In the genomic region with DNA sequence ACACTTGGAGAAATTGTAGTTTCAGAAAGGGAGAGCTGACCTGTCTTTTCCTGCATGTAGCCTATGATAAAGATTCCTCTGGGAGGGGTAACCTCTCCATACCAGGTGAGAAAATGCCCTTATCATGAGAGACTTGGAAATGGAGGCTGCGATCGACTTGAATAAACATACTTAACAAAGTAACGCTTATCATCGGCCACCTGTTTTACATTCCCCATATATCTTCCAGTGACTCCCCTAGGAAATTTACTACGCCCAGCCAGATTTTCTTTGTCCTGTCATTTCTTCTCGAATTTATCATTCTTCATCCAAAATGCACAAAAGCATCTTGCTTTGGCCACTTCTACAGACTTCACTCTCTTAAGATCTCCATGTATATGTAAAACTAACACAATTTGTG, we compare ENCODE assay signal across 17 cellular contexts.
"Had no signal": no experiment of that assay in that cellular context is flagged by ENCODE, and none has a peak within 500 bp of the region (broad histone marks: within the 10 kb centered on the region; RNA-seq: fewer than 3 reads in every experiment).

No MANE protein-coding gene starts in this region.

- H3K4me1 ChIP-seq: right lobe of liver had no signal

- H3K27ac Mint-ChIP-seq: activated CD8-positive, alpha-beta memory T cell treated with anti-CD3 and anti-CD28 coated beads, Interleukin-2, amount 10 ng/mL, durations not matched to agents 7 days and 5 days; activated naive CD8-positive, alpha-beta T cell; activated T-cell treated with anti-CD3 and anti-CD28 coated beads, Interleukin-2, amount 50 U/mL, for 24 hours had no signal

- H3K36me3 Mint-ChIP-seq: activated CD8-positive, alpha-beta memory T cell treated with anti-CD3 and anti-CD28 coated beads, Interleukin-2, amount 10 ng/mL, durations not matched to agents 7 days and 5 days; activated naive CD8-positive, alpha-beta T cell had no signal

- ATAC-seq: activated CD4-positive, CD25-positive, alpha-beta regulatory T cell treated with anti-CD3 and anti-CD28 coated beads, Interleukin-2, amount 50 U/mL, for 24 hours; activated CD8-positive, alpha-beta memory T cell treated with anti-CD3 and anti-CD28 coated beads, Interleukin-2, amount 10 ng/mL, durations not matched to agents 7 days and 5 days; psoas muscle; right lobe of liver had no signal

- H3K27me3 Mint-ChIP-seq: activated naive CD8-positive, alpha-beta T cell; activated T-cell treated with anti-CD3 and anti-CD28 coated beads, Interleukin-2, amount 50 U/mL, for 24 hours had no signal

- H3K4me3 Mint-ChIP-seq: activated CD8-positive, alpha-beta memory T cell treated with anti-CD3 and anti-CD28 coated beads, Interleukin-2, amount 10 ng/mL, durations not matched to agents 7 days and 5 days; activated naive CD8-positive, alpha-beta T cell; activated T-cell treated with anti-CD3 and anti-CD28 coated beads, Interleukin-2, amount 50 U/mL, for 24 hours had no signal

- H3K27me3 ChIP-seq: neutrophil, right lobe of liver, suprapubic skin had no signal

- H3K27ac ChIP-seq: neutrophil, psoas muscle, right lobe of liver, suprapubic skin had no signal

- FAIRE-seq: bronchial epithelial cell, keratinocyte had no signal

- H3K36me3 ChIP-seq: neutrophil, right lobe of liver, suprapubic skin had no signal

- DNase-seq: activated CD8-positive, alpha-beta memory T cell treated with anti-CD3 and anti-CD28 coated beads, Interleukin-2, amount 10 ng/mL, durations not matched to agents 7 days and 5 days; activated effector memory CD4-positive, alpha-beta T cell treated with Interleukin-2 at 50 U/mL for 16 hours; activated T-cell treated with anti-CD3 and anti-CD28 coated beads, Interleukin-2, amount 50 U/mL, for 24 hours; amygdala; foreskin melanocyte; head of caudate nucleus; left ventricle myocardium superior; midbrain; psoas muscle; right lobe of liver; stimulated activated naive CD4-positive, alpha-beta T cell had no signal

- H3K9me3 ChIP-seq: neutrophil, psoas muscle, right lobe of liver, suprapubic skin had no signal

- H3K4me3 ChIP-seq: psoas muscle, right lobe of liver, suprapubic skin had no signal

- H3K4me1 Mint-ChIP-seq: activated CD8-positive, alpha-beta memory T cell treated with anti-CD3 and anti-CD28 coated beads, Interleukin-2, amount 10 ng/mL, durations not matched to agents 7 days and 5 days had no signal
